ENCODE assay signal across 18 cellular contexts in the genomic region with DNA sequence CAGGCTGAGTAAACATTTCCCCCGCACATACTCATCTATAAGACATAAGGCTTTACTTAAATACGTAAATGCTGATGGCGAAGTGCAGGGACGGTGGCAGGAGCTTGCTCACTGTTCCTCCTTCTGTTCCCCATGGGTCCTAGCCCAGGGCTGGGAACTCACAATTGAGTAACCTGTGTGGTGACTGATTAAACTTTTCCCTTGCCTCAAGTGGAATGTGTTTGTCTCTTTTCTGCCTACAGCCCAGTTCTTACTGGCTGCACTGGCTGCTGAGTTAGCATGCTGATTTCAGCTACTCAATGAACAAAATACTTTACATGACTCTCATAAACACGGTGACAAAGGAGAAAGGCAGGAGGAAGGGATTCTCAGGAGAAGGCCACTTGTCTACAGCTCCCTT.
DNase-seq lines count a peak whose midpoint lies in the region; ATAC-seq and TF ChIP-seq lines count a peak whose summit lies in the region.
"Had no signal": no experiment of that assay in that cellular context is flagged by ENCODE, and none has a peak within 500 bp of the region (broad histone marks: within the 10 kb centered on the region; RNA-seq: fewer than 3 reads in every experiment).

No MANE protein-coding gene starts in this region.

- H3K79me2 ChIP-seq in GM23338 (replicated peaks; ENCODE audit: insufficient read depth), result no peaks in the 10 kb centered on the region

- H3K36me3 ChIP-seq in GM23338 (ENCODE audit: insufficient read depth), result no peaks in the 10 kb centered on the region
- H3K36me3 ChIP-seq: BLaER1 treated with 17β-estradiol and CSF1 and Interleukin-3, amounts not matched to agents 10 nM and 100 nM had no signal

- ATAC-seq in GM23338 (peak; percentile 40), HG03039 (IDR thresholded peaks at IDR 0.05; ENCODE audit: unreplicated experiment) (no peak), GM21717 (IDR thresholded peaks at IDR 0.05; ENCODE audit: unreplicated experiment) (no peak), HG03571 (IDR thresholded peaks at IDR 0.05; ENCODE audit: unreplicated experiment) (no peak)
- ATAC-seq: CD8-positive, alpha-beta T cell; HCT116 had no signal

- no peak overlapping the region for H3K4me3 Mint-ChIP-seq in GM23338
- H3K4me3 Mint-ChIP-seq: B cell; CD8-positive, alpha-beta T cell; HFFc6 had no signal

- no peaks in the 10 kb centered on the region for H3K27me3 Mint-ChIP-seq in GM23338 (ENCODE audit: insufficient read depth, low read depth, poor library complexity)

- no peaks in the 10 kb centered on the region for H3K27me3 ChIP-seq in GM23338 (ENCODE audit: insufficient read depth)
- H3K27me3 ChIP-seq: BLaER1 treated with 17β-estradiol and CSF1 and Interleukin-3, amounts not matched to agents 10 nM and 100 nM had no signal

- no peaks in the 10 kb centered on the region for H3K4me1 ChIP-seq in GM23338 (ENCODE audit: insufficient read depth)
- H3K4me1 ChIP-seq: BLaER1 treated with 17β-estradiol and CSF1 and Interleukin-3, amounts not matched to agents 10 nM and 100 nM had no signal

- no peak for TF ChIP-seq CTCF in GM23338 (conservative IDR thresholded peaks at IDR 0.05; ENCODE audit: low read depth in 2 of 2)
- TF ChIP-seq CTCF in epithelial cell of esophagus (IDR thresholded peaks at IDR 0.05; ENCODE audit: insufficient read depth, low read depth, low read length, missing control alignments), result no peak

- H3K9me3 Mint-ChIP-seq in GM23338, result peaks cover 11% of the 10 kb centered on the region
- H3K9me3 Mint-ChIP-seq: HFFc6 had no signal

- H3K27ac ChIP-seq in GM23338 (ENCODE audit: low read depth), result no peak overlapping the region
- H3K27ac ChIP-seq: BLaER1 treated with 17β-estradiol and CSF1 and Interleukin-3, amounts not matched to agents 10 nM and 100 nM; HL-60; KMS-11 had no signal

- peaks cover 10% of the 10 kb centered on the region for H3K4me1 Mint-ChIP-seq in GM23338
- H3K4me1 Mint-ChIP-seq: B cell had no signal

- DNase-seq in GM23338 (ENCODE audit: low spot score) (no peak), epithelial cell of esophagus (ENCODE audit: low read depth) (peak; percentile 19), kidney tubule cell (ENCODE audit: low spot score) (peak; percentile 51), renal cortical epithelial cell (ENCODE audit: low read depth) (peak; percentile 71), medulla oblongata (ENCODE audit: extremely low spot score) (no peak)
- DNase-seq: Calu3; CD8-positive, alpha-beta T cell; DMS79 treated with DMSO at 0.1 percent for 48 hours; GF-D8; HFFc6 had no signal

- H3K4me2 ChIP-seq in GM23338, result no peak overlapping the region
- H3K4me2 ChIP-seq: BLaER1 treated with 17β-estradiol and CSF1 and Interleukin-3, amounts not matched to agents 10 nM and 100 nM; KMS-11 had no signal

- H3K4me3 ChIP-seq in GM23338 (no peak overlapping the region), epithelial cell of esophagus (ENCODE audit: low read length) (no peak overlapping the region)
- H3K4me3 ChIP-seq: BLaER1 treated with 17β-estradiol and CSF1 and Interleukin-3, amounts not matched to agents 10 nM and 100 nM had no signal

- H4K20me1 ChIP-seq in GM23338 (replicated peaks; ENCODE audit: insufficient read depth), result no peaks in the 10 kb centered on the region
- H4K20me1 ChIP-seq: BLaER1 treated with 17β-estradiol and CSF1 and Interleukin-3, amounts not matched to agents 10 nM and 100 nM had no signal

- H3K9me2 ChIP-seq in GM23338 (ENCODE audit: insufficient read depth), result no peaks in the 10 kb centered on the region

- no peaks in the 10 kb centered on the region for H3F3A ChIP-seq in GM23338 (replicated peaks; ENCODE audit: low read depth)

- H3K36me3 Mint-ChIP-seq in GM23338 (ENCODE audit: low read depth), result peaks cover 8% of the 10 kb centered on the region
- H3K36me3 Mint-ChIP-seq: CD8-positive, alpha-beta T cell had no signal

- H2AFZ ChIP-seq in GM23338, result peak overlapping the region; percentile 80

- no peak overlapping the region for H3K27ac Mint-ChIP-seq in GM23338
- H3K27ac Mint-ChIP-seq: B cell; CD8-positive, alpha-beta T cell; HFFc6 had no signal

TF ChIP-seq in GM23338, 12 proteins besides CTCF, POLR2A, EP300 and RAD21:
- TF ChIP-seq ETS1 (IDR thresholded peaks at IDR 0.05), result no peak

Comparison
In these comparisons a context has a peak if more than half of its experiments do, and no peak if none do; other contexts are left out.
1. DNase-seq: peak in epithelial cell of esophagus (single experiment), kidney tubule cell (single experiment) and renal cortical epithelial cell (single experiment); none in GM23338 (single experiment) and medulla oblongata (single experiment).